ENCODE assay signal across 19 cellular contexts in genomic region chr22:26646158-26646557, GRCh38. TPM values are rescaled to one million over a fixed set of nuclear protein-coding genes. Genes with fewer than 3 reads are reported as not detected.
DNase-seq lines count a peak whose midpoint lies in the region; ATAC-seq and TF ChIP-seq lines count a peak whose summit lies in the region.
"Had no signal": no experiment of that assay in that cellular context is flagged by ENCODE, and none has a peak within 500 bp of the region (broad histone marks: within the 10 kb centered on the region; RNA-seq: fewer than 3 reads in every experiment).

No MANE protein-coding gene starts in this region.

- H3K4me1 ChIP-seq in HUES48 (ENCODE audit: control insufficient read depth, insufficient read depth, low read length) (peaks cover 75% of the 10 kb centered on the region), upper lobe of left lung (peaks cover 20 to 51% (median 36%) of the 10 kb centered on the region in 4 donors)

- H3K27me3 Mint-ChIP-seq in brain: peaks cover 22% of the 10 kb centered on the region
- H3K27me3 Mint-ChIP-seq in neural crest cell (ENCODE audit: low read depth): peaks cover 95% of the 10 kb centered on the region
- H3K27me3 Mint-ChIP-seq in activated naive CD4-positive, alpha-beta T cell treated with anti-CD3 and anti-CD28 coated beads, Interleukin-2, amount 10 ng/mL, durations not matched to agents 7 days and 5 days: peaks cover 10% of the 10 kb centered on the region

- peak overlapping the region in 3 of 5 experiments; percentile 49 to 77 (median 64) for H3K4me3 Mint-ChIP-seq in brain
- peak overlapping the region; percentile 75 for H3K4me3 Mint-ChIP-seq in neural crest cell
- H3K4me3 Mint-ChIP-seq in activated naive CD4-positive, alpha-beta T cell treated with anti-CD3 and anti-CD28 coated beads, Interleukin-2, amount 10 ng/mL, durations not matched to agents 7 days and 5 days: no peak overlapping the region

- H3K9me3 ChIP-seq in HUES48 (ENCODE audit: control insufficient read depth, insufficient read depth, low read length) (no peaks in the 10 kb centered on the region), upper lobe of left lung (no peaks in the 10 kb centered on the region)
- H3K9me3 ChIP-seq: ovary had no signal

- CTCF ChIA-PET in activated naive CD4-positive, alpha-beta T cell treated with anti-CD3 and anti-CD28 coated beads, Interleukin-2, amount 10 ng/mL, durations not matched to agents 7 days and 5 days (lab: Charles Lee): no interaction called here

- H3K9me3 Mint-ChIP-seq in brain: no peaks in the 10 kb centered on the region
- no peaks in the 10 kb centered on the region for H3K9me3 Mint-ChIP-seq in neural crest cell
- no peaks in the 10 kb centered on the region for H3K9me3 Mint-ChIP-seq in activated naive CD4-positive, alpha-beta T cell treated with anti-CD3 and anti-CD28 coated beads, Interleukin-2, amount 10 ng/mL, durations not matched to agents 7 days and 5 days

- no peak for ATAC-seq in upper lobe of left lung (ENCODE audit: low FRiP score in 2 of 2)

- peaks cover 83% of the 10 kb centered on the region for H3K4me1 Mint-ChIP-seq in brain
- peaks cover 68% of the 10 kb centered on the region for H3K4me1 Mint-ChIP-seq in neural crest cell
- peaks cover 90% of the 10 kb centered on the region for H3K4me1 Mint-ChIP-seq in activated naive CD4-positive, alpha-beta T cell treated with anti-CD3 and anti-CD28 coated beads, Interleukin-2, amount 10 ng/mL, durations not matched to agents 7 days and 5 days

- no peak for TF ChIP-seq EP300 in upper lobe of left lung (IDR thresholded peaks at IDR 0.05)

- H3K27me3 ChIP-seq in HUES48 (ENCODE audit: control insufficient read depth, insufficient read depth, low read length) (no peaks in the 10 kb centered on the region), upper lobe of left lung (no peaks in the 10 kb centered on the region)
- H3K27me3 ChIP-seq: ovary had no signal

- H3K9ac ChIP-seq in HUES48 (ENCODE audit: low read depth, low read length): peak overlapping the region; percentile 30; the same call in 1 of the 2 replicates

- TF ChIP-seq POLR2A in upper lobe of left lung (IDR thresholded peaks at IDR 0.05): no peak

- WGBS in upper lobe of left lung, 2 donors: 43 to 48% methylated on average over 5 of the region's 5 CpGs

- DNase-seq in NCI-H1105 treated with DMSO at 0.1 percent for 48 hours (lab: John Stamatoyannopoulos, UW): peak; percentile 12
- no peak for DNase-seq in NCI-H1105 (lab: John Stamatoyannopoulos, UW)
- no peak for DNase-seq in neural crest cell (ENCODE audit: low read depth, low spot score)
- DNase-seq in upper lobe of left lung: no peak
- no peak for DNase-seq in activated naive CD4-positive, alpha-beta T cell treated with anti-CD3 and anti-CD28 coated beads, Interleukin-2, amount 10 ng/mL, durations not matched to agents 7 days and 5 days
- no peak for DNase-seq in activated CD4-positive, alpha-beta T cell treated with anti-CD3 and anti-CD28 coated beads, Interleukin-2, amount 50 U/mL, for 1 hour
- DNase-seq: activated CD4-positive, alpha-beta T cell treated with anti-CD3 and anti-CD28 coated beads for 48 hours; activated effector memory CD4-positive, alpha-beta T cell treated with Interleukin-2 at 50 U/mL for 16 hours; central memory CD4-positive, alpha-beta T cell; GOT3; hypothalamus; NCI-H1048; ovary had no signal

- peak overlapping the region; percentile 65 for H3K27ac ChIP-seq in HUES48 (ENCODE audit: low read depth, low read length)
- H3K27ac ChIP-seq in upper lobe of left lung: peak overlapping the region in 1 of 4 donors; percentile 81
- H3K27ac ChIP-seq: ovary had no signal

- TF ChIP-seq CTCF in brain (conservative IDR thresholded peaks at IDR 0.05): no peak
- no peak for TF ChIP-seq CTCF in neural crest cell (conservative IDR thresholded peaks at IDR 0.05)
- TF ChIP-seq CTCF in upper lobe of left lung (IDR thresholded peaks at IDR 0.05): no peak

- H3K36me3 ChIP-seq in HUES48 (ENCODE audit: control insufficient read depth, insufficient read depth, low read length) (no peaks in the 10 kb centered on the region), upper lobe of left lung (no peaks in the 10 kb centered on the region)
- H3K36me3 ChIP-seq: ovary had no signal

- H3K36me3 Mint-ChIP-seq in brain (no peaks in the 10 kb centered on the region), neural crest cell (ENCODE audit: low read depth) (no peaks in the 10 kb centered on the region)
- no peaks in the 10 kb centered on the region for H3K36me3 Mint-ChIP-seq in activated naive CD4-positive, alpha-beta T cell treated with anti-CD3 and anti-CD28 coated beads, Interleukin-2, amount 10 ng/mL, durations not matched to agents 7 days and 5 days

- H3K4me3 ChIP-seq in HUES48 (ENCODE audit: low read depth, low read length) (no peak overlapping the region), upper lobe of left lung (no peak overlapping the region)
- H3K4me3 ChIP-seq: ovary had no signal

- H3K27ac Mint-ChIP-seq in brain (peak overlapping the region; percentile 25 to 99 (median 81)), neural crest cell (ENCODE audit: unreplicated experiment) (no peak overlapping the region)
- no peak overlapping the region for H3K27ac Mint-ChIP-seq in activated naive CD4-positive, alpha-beta T cell treated with anti-CD3 and anti-CD28 coated beads, Interleukin-2, amount 10 ng/mL, durations not matched to agents 7 days and 5 days

RNA-seq across cellular contexts. Expression of gene MIAT, which starts 11.2 kb away (rescaled TPM):
- 12.9 TPM for polyA plus RNA-seq in brain (ENCODE audit: insufficient read depth, low read depth, low replicate concordance)
- total RNA-seq in neural crest cell (42.0 and 45.6 TPM in 2 replicates), upper lobe of left lung (10 to 100 TPM in 1 of 6 donors, 1 to 10 TPM in 5; 3.0 to 24.1 (median 6.1) TPM)

RNA-seq across cellular contexts. Expression of gene CRYBA4, which starts 24.4 kb away (rescaled TPM):
- not detected for polyA plus RNA-seq in brain (ENCODE audit: insufficient read depth, low read depth, low replicate concordance)
- not detected in 2 replicates for total RNA-seq in neural crest cell
- not detected for total RNA-seq in upper lobe of left lung
- total RNA-seq: A673, epithelial cell of proximal tubule, lung microvascular endothelial cell, urinary bladder had no signal
- polyA plus RNA-seq: ovary, urinary bladder had no signal

RNA-seq across cellular contexts. Expression of gene CRYBB1, which starts 28.3 kb away (rescaled TPM):
- polyA plus RNA-seq in brain (ENCODE audit: insufficient read depth, low read depth, low replicate concordance): 7.1 TPM
- not detected in 2 replicates for total RNA-seq in neural crest cell
- under 1 TPM in 2 of 6 donors, not detected in 4; 0.26 to 0.81 TPM for total RNA-seq in upper lobe of left lung
- total RNA-seq: A673, epithelial cell of proximal tubule had no signal

RNA-seq across cellular contexts. Expression of gene TPST2, which starts 56.2 kb away (rescaled TPM):
- polyA plus RNA-seq in brain (ENCODE audit: insufficient read depth, low read depth, low replicate concordance): 16.1 TPM
- total RNA-seq in neural crest cell: 10.7 and 11.8 TPM in 2 replicates
- 100 to 1,000 TPM in 2 of 6 donors, 10 to 100 TPM in 4; 50.5 to 253 (median 95.8) TPM for total RNA-seq in upper lobe of left lung

Comparison
In these comparisons a context has a peak if more than half of its experiments do, and no peak if none do; other contexts are left out.
1. H3K27ac Mint-ChIP-seq: peak in brain (5 of 5); none in neural crest cell (single experiment) and activated naive CD4-positive, alpha-beta T cell treated with anti-CD3 and anti-CD28 coated beads, Interleukin-2, amount 10 ng/mL, durations not matched to agents 7 days and 5 days (single experiment).